ENCODE assay signal across 17 cellular contexts in genomic region chr1:38487398-38487797, GRCh38.
DNase-seq lines count a peak whose midpoint lies in the region; TF ChIP-seq lines count a peak whose summit lies in the region.
"Had no signal": no experiment of that assay in that cellular context is flagged by ENCODE, and none has a peak within 500 bp of the region (broad histone marks: within the 10 kb centered on the region; RNA-seq: fewer than 3 reads in every experiment).

No MANE protein-coding gene starts in this region.

- H3K9me3 ChIP-seq in neural progenitor cell (ENCODE audit: low read depth) = no peaks in the 10 kb centered on the region
- no peaks in the 10 kb centered on the region for H3K9me3 ChIP-seq in vagina
- H3K9me3 ChIP-seq: A549, BLaER1, HAP-1 had no signal

- no peak for TF ChIP-seq POLR2A in vagina (IDR thresholded peaks at IDR 0.05)

- peaks cover 9% of the 10 kb centered on the region for H3K27me3 Mint-ChIP-seq in neural progenitor cell (ENCODE audit: insufficient read depth, low read depth)

- peaks cover 2% of the 10 kb centered on the region for H3K36me3 Mint-ChIP-seq in neural progenitor cell
- H3K36me3 Mint-ChIP-seq: CD14-positive monocyte; CD4-positive, alpha-beta memory T cell had no signal

- H3K4me3 ChIP-seq in neural progenitor cell = no peak overlapping the region
- no peak overlapping the region for H3K4me3 ChIP-seq in vagina
- H3K4me3 ChIP-seq: A549, BLaER1, HAP-1 had no signal

- H3K4me1 ChIP-seq in neural progenitor cell (peaks cover 47% of the 10 kb centered on the region), vagina (no peaks in the 10 kb centered on the region)
- H3K4me1 ChIP-seq: A549, HAP-1 had no signal

- H3K27me3 ChIP-seq in neural progenitor cell = no peaks in the 10 kb centered on the region
- H3K27me3 ChIP-seq in vagina = no peaks in the 10 kb centered on the region
- H3K27me3 ChIP-seq: BLaER1 had no signal

- H2AFZ ChIP-seq in neural progenitor cell (replicated peaks) = no peak overlapping the region

- no peak overlapping the region for H3K4me3 Mint-ChIP-seq in neural progenitor cell
- H3K4me3 Mint-ChIP-seq: CD4-positive, alpha-beta memory T cell had no signal

- intact Hi-C loops in vagina (cut with DNase I) = no loop called here

- peak; percentile 5 for DNase-seq in activated CD8-positive, alpha-beta memory T cell treated with anti-CD3 and anti-CD28 coated beads for 24 hours
- DNase-seq in activated CD8-positive, alpha-beta memory T cell treated with anti-CD3 and anti-CD28 coated beads, Interleukin-2, amount 50 U/mL, for 4 hours = no peak
- DNase-seq in islet precursor cell = peak; percentile 31
- no peak for DNase-seq in neural progenitor cell (ENCODE audit: low spot score)
- DNase-seq in vagina (ENCODE audit: extremely low spot score in 2 of 2) = peak; percentile 46 to 74
- no peak for DNase-seq in putamen (ENCODE audit: low spot score)
- DNase-seq in midbrain (lab: John Stamatoyannopoulos, UW) = no peak
- no peak for DNase-seq in superior temporal gyrus (ENCODE audit: extremely low spot score)
- DNase-seq: CD4-positive, alpha-beta memory T cell; DMS153; DMS79; GDM1 had no signal

- no peak overlapping the region for H3K9ac ChIP-seq in neural progenitor cell
- H3K9ac ChIP-seq: BLaER1 had no signal

- no peaks in the 10 kb centered on the region for H3K79me2 ChIP-seq in neural progenitor cell (ENCODE audit: low read depth)

- no peak overlapping the region for H3K4me2 ChIP-seq in neural progenitor cell
- H3K4me2 ChIP-seq: A549, BLaER1 had no signal

- peaks cover 15% of the 10 kb centered on the region for H3F3A ChIP-seq in neural progenitor cell (ENCODE audit: low read depth)

- H3K36me3 ChIP-seq in neural progenitor cell = no peaks in the 10 kb centered on the region
- no peaks in the 10 kb centered on the region for H3K36me3 ChIP-seq in vagina
- H3K36me3 ChIP-seq: BLaER1, HAP-1 had no signal

- H3K27ac Mint-ChIP-seq in neural progenitor cell = peak overlapping the region; percentile 31
- H3K27ac Mint-ChIP-seq: CD14-positive monocyte; CD4-positive, alpha-beta memory T cell had no signal

- H4K20me1 ChIP-seq in neural progenitor cell (ENCODE audit: low read depth) = no peaks in the 10 kb centered on the region
- H4K20me1 ChIP-seq: BLaER1 had no signal

- peaks cover 52% of the 10 kb centered on the region for H3K4me1 Mint-ChIP-seq in neural progenitor cell
- H3K4me1 Mint-ChIP-seq: CD14-positive monocyte; CD4-positive, alpha-beta memory T cell had no signal

- no peak for TF ChIP-seq CTCF in neural progenitor cell (IDR thresholded peaks at IDR 0.05)
- TF ChIP-seq CTCF in vagina (IDR thresholded peaks at IDR 0.05) = no peak

- no peaks in the 10 kb centered on the region for H3K9me3 Mint-ChIP-seq in neural progenitor cell

- H3K27ac ChIP-seq in neural progenitor cell (no peak overlapping the region), vagina (no peak overlapping the region)
- H3K27ac ChIP-seq: 22Rv1, A549, BLaER1 had no signal

Comparison
In these comparisons a context has a peak if more than half of its experiments do, and no peak if none do; other contexts are left out.
1. DNase-seq: peak in activated CD8-positive, alpha-beta memory T cell treated with anti-CD3 and anti-CD28 coated beads for 24 hours (single experiment), islet precursor cell (single experiment) and vagina (2 of 2); none in activated CD8-positive, alpha-beta memory T cell treated with anti-CD3 and anti-CD28 coated beads, Interleukin-2, amount 50 U/mL, for 4 hours (single experiment), neural progenitor cell (single experiment), putamen (single experiment), midbrain (single experiment) and superior temporal gyrus (single experiment).